ENCODE assay signal across 8 cellular contexts in genomic region chr2:191012845-191013616, GRCh38. TPM values are rescaled to one million over a fixed set of nuclear protein-coding genes. Genes with fewer than 3 reads are reported as not detected.
DNase-seq lines count a peak whose midpoint lies in the region; ATAC-seq and TF ChIP-seq lines count a peak whose summit lies in the region.

No MANE protein-coding gene starts in this region.

- no peak overlapping the region for H2BK120ac ChIP-seq in neuronal stem cell (ENCODE audit: low read depth, low read length)

- H4K91ac ChIP-seq in neuronal stem cell (ENCODE audit: low read depth, low read length, poor library complexity): no peak overlapping the region

- H4K20me1 ChIP-seq in DOHH2 (ENCODE audit: control insufficient read depth, insufficient read depth, low read depth, low read length): no peaks in the 10 kb centered on the region
- peaks cover 14% of the 10 kb centered on the region for H4K20me1 ChIP-seq in Loucy (ENCODE audit: insufficient read depth, low read length, poor library complexity, severe bottlenecking)

- no peak overlapping the region for H3K14ac ChIP-seq in neuronal stem cell (ENCODE audit: low read length)

- H3K9me3 ChIP-seq in DOHH2 (ENCODE audit: control insufficient read depth, insufficient read depth, low read length): peaks cover 10% of the 10 kb centered on the region
- no peaks in the 10 kb centered on the region for H3K9me3 ChIP-seq in Loucy (ENCODE audit: insufficient read depth, low read depth, low read length)
- no peaks in the 10 kb centered on the region for H3K9me3 ChIP-seq in neuronal stem cell (replicated peaks in 1 of 2; ENCODE audit: control insufficient read depth in 2 of 2, insufficient read depth in 1 of 2, low read depth in 1 of 2, low read length in 2 of 2)

- H3F3A ChIP-seq in DOHH2 (ENCODE audit: control insufficient read depth, insufficient read depth) (no peaks in the 10 kb centered on the region), Loucy (ENCODE audit: low read depth) (0 out of 2 replicates have a peak, but pooled peaks cover 3% of the 10 kb centered on the region)

- no peaks in the 10 kb centered on the region for H3K9me2 ChIP-seq in DOHH2 (replicated peaks; ENCODE audit: control insufficient read depth, low read length)
- no peaks in the 10 kb centered on the region for H3K9me2 ChIP-seq in Loucy (replicated peaks; ENCODE audit: low read depth, low read length)

- H3K4me2 ChIP-seq in DOHH2 (ENCODE audit: low read length): peak overlapping the region; percentile 89
- peak overlapping the region; percentile 90 for H3K4me2 ChIP-seq in Loucy (ENCODE audit: low read depth, low read length, poor library complexity, severe bottlenecking)
- peak overlapping the region; percentile 85 for H3K4me2 ChIP-seq in neuronal stem cell (ENCODE audit: insufficient read depth, low read length, poor library complexity, severe bottlenecking)

- H3K79me2 ChIP-seq in DOHH2 (ENCODE audit: control insufficient read depth, low read length) (no peaks in the 10 kb centered on the region), Loucy (ENCODE audit: insufficient read depth, low read length) (peaks cover 38% of the 10 kb centered on the region)

- H3K27ac ChIP-seq in DOHH2 (ENCODE audit: low read depth, low read length) (no peak overlapping the region), neuronal stem cell (replicated peaks; ENCODE audit: low read length) (no peak overlapping the region)

- DNase-seq in epithelial cell of esophagus (ENCODE audit: low read depth): peak; percentile 72
- DNase-seq in neuronal stem cell (ENCODE audit: low spot score): no peak
- DNase-seq in D341Med (ENCODE audit: low spot score): no peak
- no peak for DNase-seq in NCI-H2107 treated with DMSO at 0.1 percent for 48 hours (lab: John Stamatoyannopoulos, UW; ENCODE audit: unreplicated experiment)
- no peak for DNase-seq in activated CD4-positive, alpha-beta T cell treated with anti-CD3 and anti-CD28 coated beads for 4 hours

- peak overlapping the region; percentile 89; the same call in 1 of the 2 replicates for H2AFZ ChIP-seq in Loucy (ENCODE audit: low read length)
- peak overlapping the region; percentile 85 for H2AFZ ChIP-seq in neuronal stem cell (ENCODE audit: low read length)

- no peak overlapping the region for H4K8ac ChIP-seq in neuronal stem cell (ENCODE audit: low read depth, low read length)

- H2BK12ac ChIP-seq in neuronal stem cell (ENCODE audit: low read length): no peak overlapping the region

- H3K4me3 ChIP-seq in DOHH2 (ENCODE audit: low read length) (peak overlapping the region; percentile 96), Loucy (ENCODE audit: low read length, poor library complexity, severe bottlenecking) (peak overlapping the region; percentile 81), epithelial cell of esophagus (ENCODE audit: low read length) (peak overlapping the region; percentile 83), neuronal stem cell (ENCODE audit: low read length in 2 of 2) (peak overlapping the region; percentile 61 to 95)

- H2AK5ac ChIP-seq in neuronal stem cell (ENCODE audit: low read depth, low read length): no peak overlapping the region

- H3K4ac ChIP-seq in neuronal stem cell (ENCODE audit: low read length): no peak overlapping the region

- no peak overlapping the region for H3K18ac ChIP-seq in neuronal stem cell (ENCODE audit: low read length)

- no peaks in the 10 kb centered on the region for H3K36me3 ChIP-seq in DOHH2 (ENCODE audit: control insufficient read depth, low read length)
- H3K36me3 ChIP-seq in Loucy (ENCODE audit: insufficient read depth, low read length): peaks cover 4% of the 10 kb centered on the region; the same call in 1 of the 2 replicates
- H3K36me3 ChIP-seq in neuronal stem cell (replicated peaks in 1 of 2; ENCODE audit: control insufficient read depth in 2 of 2, insufficient read depth in 2 of 2, low read length in 2 of 2): peaks cover 0 to 35% of the 10 kb centered on the region in 2 donors

- no peaks in the 10 kb centered on the region for H3K79me1 ChIP-seq in neuronal stem cell (ENCODE audit: low read depth, low read length)

- H3K4me1 ChIP-seq in DOHH2 (ENCODE audit: control insufficient read depth, low read length) (peaks cover 18% of the 10 kb centered on the region), Loucy (ENCODE audit: insufficient read depth, low read length, poor library complexity, severe bottlenecking) (peaks cover 48% of the 10 kb centered on the region), neuronal stem cell (ENCODE audit: control insufficient read depth in 2 of 2, insufficient read depth in 1 of 2, low read depth in 1 of 2, low read length in 2 of 2) (peaks cover 6 to 7% of the 10 kb centered on the region in 2 donors)

- no peak for ATAC-seq in GM21515 (IDR thresholded peaks at IDR 0.05; ENCODE audit: unreplicated experiment)

- H3K9ac ChIP-seq in Loucy (ENCODE audit: low read depth, low read length, poor library complexity, severe bottlenecking): peak overlapping the region; percentile 84
- no peak overlapping the region for H3K9ac ChIP-seq in neuronal stem cell (ENCODE audit: low read depth, low read length, poor library complexity)

- no peak for TF ChIP-seq CTCF in DOHH2 (IDR thresholded peaks at IDR 0.05; ENCODE audit: low read depth, low read length, poor library complexity, severe bottlenecking)
- no peak for TF ChIP-seq CTCF in Loucy (conservative IDR thresholded peaks at IDR 0.05; ENCODE audit: low read length)
- no peak for TF ChIP-seq CTCF in epithelial cell of esophagus (IDR thresholded peaks at IDR 0.05; ENCODE audit: insufficient read depth, low read depth, low read length, missing control alignments)

- H2BK15ac ChIP-seq in neuronal stem cell (ENCODE audit: low read length): no peak overlapping the region

- WGBS in neuronal stem cell (ENCODE audit: extremely low coverage in 2 of 2, insufficient read length in 2 of 2, insufficient replicate concordance in 1 of 2), 2 donors: no CpG with 5 or more reads among the region's 11 CpGs

- no peak overlapping the region for H2BK5ac ChIP-seq in neuronal stem cell (ENCODE audit: low read length)

- no peak overlapping the region for H3K23ac ChIP-seq in neuronal stem cell (ENCODE audit: low read depth, low read length, poor library complexity)

- peaks cover 9% of the 10 kb centered on the region; the same call in 1 of the 2 replicates for H3K27me3 ChIP-seq in DOHH2 (ENCODE audit: control insufficient read depth, low read length)
- no peaks in the 10 kb centered on the region for H3K27me3 ChIP-seq in Loucy (ENCODE audit: insufficient read depth, low read length, poor library complexity, severe bottlenecking)
- peaks cover 0 to 3% (median 0%) of the 10 kb centered on the region in 3 experiments for H3K27me3 ChIP-seq in neuronal stem cell (ENCODE audit: control insufficient read depth in 3 of 3, insufficient read depth in 3 of 3, low read depth in 1 of 3, low read length in 3 of 3)

RNA-seq across cellular contexts. Expression of gene STAT1, which starts 0.9 kb away (rescaled TPM):
- polyA plus RNA-seq in neuronal stem cell (2013, experiment 1 of 2): 30.6 TPM
- 31.1 TPM for polyA plus RNA-seq in neuronal stem cell (2013, experiment 2 of 2)
